ENCODE assay signal across 10 cellular contexts in genomic region chr1:94599090-94599813, GRCh38. TPM values are rescaled to one million over a fixed set of nuclear protein-coding genes. Genes with fewer than 3 reads are reported as not detected.
DNase-seq lines count a peak whose midpoint lies in the region; ATAC-seq and TF ChIP-seq lines count a peak whose summit lies in the region.
"Had no signal": no experiment of that assay in that cellular context is flagged by ENCODE, and none has a peak within 500 bp of the region (broad histone marks: within the 10 kb centered on the region; RNA-seq: fewer than 3 reads in every experiment).

No MANE protein-coding gene starts in this region.

- DNase-seq in DMS53 (lab: John Stamatoyannopoulos, UW) = peak; percentile 25
- no peak for DNase-seq in DMS53 treated with DMSO at 0.1 percent for 48 hours (lab: John Stamatoyannopoulos, UW; ENCODE audit: unreplicated experiment)
- DNase-seq in chondrocyte (ENCODE audit: low spot score) = no peak
- no peak for DNase-seq in kidney epithelial cell (ENCODE audit: low read depth)
- DNase-seq in upper lobe of left lung = peak in 1 of 2 donors; percentile 72
- no peak for DNase-seq in NCI-H345 (lab: John Stamatoyannopoulos, UW)
- no peak for DNase-seq in UCSD-AML1 (lab: John Stamatoyannopoulos, UW; ENCODE audit: unreplicated experiment)
- DNase-seq: activated effector memory CD4-positive, alpha-beta T cell treated with Interleukin-2 at 50 U/mL for 16 hours had no signal

- H3K4me3 ChIP-seq in kidney epithelial cell (ENCODE audit: low read depth, low read length) (no peak overlapping the region), upper lobe of left lung (no peak overlapping the region)

- H3K4me1 ChIP-seq in upper lobe of left lung = peaks cover 5 to 16% (median 15%) of the 10 kb centered on the region in 4 donors

- ATAC-seq in upper lobe of left lung (ENCODE audit: low FRiP score in 2 of 2) (peak; percentile 42 to 61), HG03565 (IDR thresholded peaks at IDR 0.05; ENCODE audit: unreplicated experiment) (no peak)

- peaks cover 6% of the 10 kb centered on the region for H3K4me1 Mint-ChIP-seq in chondrocyte (ENCODE audit: low read depth)

- H3K9me3 ChIP-seq in upper lobe of left lung = no peaks in the 10 kb centered on the region

- H3K4me3 Mint-ChIP-seq in chondrocyte (ENCODE audit: unreplicated experiment) = no peak overlapping the region

- TF ChIP-seq EP300 in upper lobe of left lung (IDR thresholded peaks at IDR 0.05) = no peak

- WGBS in upper lobe of left lung, 2 donors = 75% methylated on average over 11 of the region's 11 CpGs

- H3K36me3 ChIP-seq in kidney epithelial cell (ENCODE audit: control insufficient read depth, insufficient read depth, low read length) = no peaks in the 10 kb centered on the region
- no peaks in the 10 kb centered on the region for H3K36me3 ChIP-seq in upper lobe of left lung

- H3K9me3 Mint-ChIP-seq in chondrocyte (ENCODE audit: low read depth) = no peaks in the 10 kb centered on the region

- H3K27ac Mint-ChIP-seq in chondrocyte (ENCODE audit: unreplicated experiment) = no peak overlapping the region

- H3K27me3 ChIP-seq in kidney epithelial cell (ENCODE audit: control insufficient read depth, insufficient read depth, low read length) = no peaks in the 10 kb centered on the region
- H3K27me3 ChIP-seq in upper lobe of left lung = no peaks in the 10 kb centered on the region

- H3K27me3 Mint-ChIP-seq in chondrocyte (ENCODE audit: low read depth) = no peaks in the 10 kb centered on the region

- peak overlapping the region in 2 of 4 donors; percentile 15 to 19 for H3K27ac ChIP-seq in upper lobe of left lung
- H3K27ac ChIP-seq: 22Rv1 had no signal

- peak; percentile 73 for TF ChIP-seq CTCF in chondrocyte (IDR thresholded peaks at IDR 0.05)
- TF ChIP-seq CTCF in kidney epithelial cell (IDR thresholded peaks at IDR 0.05; ENCODE audit: insufficient read depth, low read length, poor library complexity, severe bottlenecking) = peak; percentile 42
- peak in 5 of 6 experiments; percentile 28 to 66 (median 56) for TF ChIP-seq CTCF in upper lobe of left lung (IDR thresholded peaks at IDR 0.05)

- no peak for TF ChIP-seq POLR2A in upper lobe of left lung (IDR thresholded peaks at IDR 0.05)

- H3K36me3 Mint-ChIP-seq in chondrocyte (ENCODE audit: low read depth) = peaks cover 1% of the 10 kb centered on the region

RNA-seq across cellular contexts. Expression of gene F3, which starts 57.7 kb away (rescaled TPM):
- total RNA-seq in chondrocyte (4.5 to 6.5 TPM (median 6.3 TPM) in 3 replicates), kidney epithelial cell (132 and 152 TPM in 2 replicates), upper lobe of left lung (100 to 1,000 TPM in 2 of 6 donors, 10 to 100 TPM in 4; 52.4 to 210 (median 80.9) TPM)
